11 cellular contexts compared by ENCODE assay signal in genomic region chr6:83685481-83685880, GRCh38. TPM values are rescaled to one million over a fixed set of nuclear protein-coding genes. Genes with fewer than 3 reads are reported as not detected.
"Had no signal": no experiment of that assay in that cellular context is flagged by ENCODE, and none has a peak within 500 bp of the region (broad histone marks: within the 10 kb centered on the region; RNA-seq: fewer than 3 reads in every experiment).

No MANE protein-coding gene starts in this region.

- H2AFZ ChIP-seq: GM23248, GM23338 had no signal

- H3K4me2 ChIP-seq: GM23338 had no signal

- H3K9ac ChIP-seq: GM23248 had no signal

- FAIRE-seq: H1, H54 had no signal

- ATAC-seq: GM23338, HCT116 had no signal

- H3K4me3 ChIP-seq: GM23248, GM23338, HAP-1 had no signal

- H3K4me1 ChIP-seq: HAP-1 had no signal

- DNase-seq: GM23248, GOT3, H7, H9, HCEC 1CT, HFFc6 had no signal

- H3K36me3 ChIP-seq: HAP-1 had no signal

- H3K9me3 ChIP-seq: HAP-1 had no signal

- H3K27ac ChIP-seq: GM23248 had no signal

RNA-seq across cellular contexts. Expression of gene SNAP91, which starts 23.4 kb away (rescaled TPM):
- total RNA-seq: GM23248, HFFc6 had no signal
- polyA plus RNA-seq: GM23248 had no signal
